In genomic region chrX:119686087-119686639, GRCh38 we compare ENCODE assay signal across 8 cellular contexts. TPM values are rescaled to one million over a fixed set of nuclear protein-coding genes. Genes with fewer than 3 reads are reported as not detected.
DNase-seq lines count a peak whose midpoint lies in the region; ATAC-seq, FAIRE-seq and TF ChIP-seq lines count a peak whose summit lies in the region.

No MANE protein-coding gene starts in this region.

- in situ Hi-C loops in transverse colon (cut with MboI; ENCODE audit: low pct_ligation_motif_present in 1 of 4, low pct_unique_long_range_greater_than_20kb in 1 of 4, low sequenced_read_pairs in 3 of 4): no loop called here

- no peaks in the 10 kb centered on the region for H3K9me3 Mint-ChIP-seq in T-helper 1 cell treated with Interleukin-12 subunit alpha and Interleukin-12 subunit beta and Interleukin-4 antibody, amounts not matched to agents 30 μg/mL and 1 μg/mL, for 36 hours

- 44% methylated on average over 11 of the region's 11 CpGs for WGBS in right cardiac atrium
- WGBS in transverse colon (ENCODE audit: low coverage in 1 of 2), 2 donors: 63% methylated on average over 11 of the region's 11 CpGs; no CpG with 5 or more reads in 1 of the 2 donors

- H3K4me1 ChIP-seq in right cardiac atrium (ENCODE audit: control insufficient read depth, insufficient read depth, low read length): peaks cover 7% of the 10 kb centered on the region
- peaks cover 0 to 11% (median 4%) of the 10 kb centered on the region in 4 donors for H3K4me1 ChIP-seq in transverse colon

- intact Hi-C loops in right cardiac atrium (cut with DNase I): no loop called here
- intact Hi-C loops in transverse colon (cut with DNase I; ENCODE audit: low total_unique reads): no loop called here

- H3K27ac Mint-ChIP-seq in T-helper 1 cell treated with Interleukin-12 subunit alpha and Interleukin-12 subunit beta and Interleukin-4 antibody, amounts not matched to agents 30 μg/mL and 1 μg/mL, for 36 hours: peak overlapping the region; percentile 99

- H3K36me3 ChIP-seq in transverse colon: no peaks in the 10 kb centered on the region

- no peak for TF ChIP-seq EP300 in transverse colon (IDR thresholded peaks at IDR 0.05; ENCODE audit: low read depth)

- peaks cover 56% of the 10 kb centered on the region for H3K4me1 Mint-ChIP-seq in T-helper 1 cell treated with Interleukin-12 subunit alpha and Interleukin-12 subunit beta and Interleukin-4 antibody, amounts not matched to agents 30 μg/mL and 1 μg/mL, for 36 hours (ENCODE audit: low read depth)

- H3K9me3 ChIP-seq in right cardiac atrium (ENCODE audit: control insufficient read depth, low read length) (no peaks in the 10 kb centered on the region), transverse colon (no peaks in the 10 kb centered on the region)

- H3K4me3 ChIP-seq in right cardiac atrium (ENCODE audit: low read length) (no peak overlapping the region), transverse colon (no peak overlapping the region)

- H3K36me3 Mint-ChIP-seq in T-helper 1 cell treated with Interleukin-12 subunit alpha and Interleukin-12 subunit beta and Interleukin-4 antibody, amounts not matched to agents 30 μg/mL and 1 μg/mL, for 36 hours (ENCODE audit: low read depth): peaks cover 18% of the 10 kb centered on the region

- peak; percentile 98 for FAIRE-seq in GM18507 (lab: Jason Lieb, UNC)

- TF ChIP-seq POLR2A in transverse colon (IDR thresholded peaks at IDR 0.05): no peak

- TF ChIP-seq CTCF in transverse colon (IDR thresholded peaks at IDR 0.05): no peak

- peak overlapping the region; percentile 95 for H3K4me3 Mint-ChIP-seq in T-helper 1 cell treated with Interleukin-12 subunit alpha and Interleukin-12 subunit beta and Interleukin-4 antibody, amounts not matched to agents 30 μg/mL and 1 μg/mL, for 36 hours

- H3K27me3 ChIP-seq in right cardiac atrium (ENCODE audit: control insufficient read depth, insufficient read depth): no peaks in the 10 kb centered on the region
- H3K27me3 ChIP-seq in transverse colon: no peaks in the 10 kb centered on the region

- DNase-seq in GM18507 (ENCODE audit: extremely low spot score, insufficient read length, low read depth) (no peak), right cardiac atrium (no peak), transverse colon (peak; percentile 41)
- DNase-seq in stimulated activated CD4-positive, alpha-beta T cell treated with anti-CD3 and anti-CD28 coated beads, Interleukin-2, amount 100 ng/mL, for 48 hours: no peak

- peak overlapping the region; percentile 93 for H3K27ac ChIP-seq in right cardiac atrium (ENCODE audit: low read length)
- peak overlapping the region; percentile 74 to 93 (median 82) for H3K27ac ChIP-seq in transverse colon

- no peaks in the 10 kb centered on the region for H3K27me3 Mint-ChIP-seq in T-helper 1 cell treated with Interleukin-12 subunit alpha and Interleukin-12 subunit beta and Interleukin-4 antibody, amounts not matched to agents 30 μg/mL and 1 μg/mL, for 36 hours (ENCODE audit: low read depth)

- ATAC-seq in HG02642 (IDR thresholded peaks at IDR 0.05; ENCODE audit: poor library complexity, unreplicated experiment) (peak; percentile 41), right cardiac atrium (peak in 1 of 2 donors; percentile 5), HG03025 (IDR thresholded peaks at IDR 0.05; ENCODE audit: low FRiP score, unreplicated experiment) (no peak), HG03520 (IDR thresholded peaks at IDR 0.05; ENCODE audit: unreplicated experiment) (no peak)

RNA-seq across cellular contexts. Expression of gene SEPTIN6, which starts 6.8 kb away (rescaled TPM):
- total RNA-seq in right cardiac atrium (10 to 100 TPM; 13.9 to 30.4 (median 16.8) TPM), transverse colon (10 to 100 TPM in 3 of 4 donors, 1 to 10 TPM in 1; 9.4 to 88.2 (median 21.8) TPM)
- polyA plus RNA-seq in right cardiac atrium: 5.7 TPM
